8 cellular contexts compared by ENCODE assay signal in genomic region chr17:49361902-49362722, GRCh38. TPM values are rescaled to one million over a fixed set of nuclear protein-coding genes. Genes with fewer than 3 reads are reported as not detected.
A peak's percentile ranks its signal among the peaks of the same experiment; 100 is the strongest.
DNase-seq lines count a peak whose midpoint lies in the region; ATAC-seq and TF ChIP-seq lines count a peak whose summit lies in the region.

ZNF652 (minus strand) TSS chr17:49362250; CDS start chr17:49317725, 44,525 bp downstream.

- ATAC-seq in GM18873 (IDR thresholded peaks at IDR 0.05; ENCODE audit: low FRiP score, unreplicated experiment) = peak; percentile 44
- ATAC-seq in HG03139 (IDR thresholded peaks at IDR 0.05; ENCODE audit: unreplicated experiment) = peak; percentile 49
- ATAC-seq in activated B cell treated with CpG ODN at 0.5 μM for 24 hours (ENCODE audit: low read depth) = peak; percentile 69

- H3K27me3 Mint-ChIP-seq in activated B cell treated with CpG ODN at 0.5 μM for 24 hours = no peaks in the 10 kb centered on the region

- H3K27ac ChIP-seq in caudate nucleus (ENCODE audit: low read depth, low read length) = peak within 1 kb of the TSS; percentile 90

- peak; percentile 92 for DNase-seq in ACHN
- peak; percentile 96 for DNase-seq in NCI-H2227 treated with DMSO at 0.1 percent for 48 hours (lab: John Stamatoyannopoulos, UW)
- peak; percentile 95 for DNase-seq in activated B cell treated with CpG ODN at 0.5 μM for 24 hours
- DNase-seq in caudate nucleus (lab: John Stamatoyannopoulos, UW) = peak in 60 of 61 donors; percentile 14 to 94 (median 83)
- DNase-seq in iris pigment epithelial cell (ENCODE audit: low read depth) = peak; percentile 75
- DNase-seq in stimulated activated CD4-positive, alpha-beta T cell treated with anti-CD3 and anti-CD28 coated beads, Interleukin-12 subunit alpha, Interleukin-12 subunit beta, amount 100 ng/mL, for 24 hours (ENCODE audit: low read depth in 2 of 2) = peak; percentile 77 to 85

- no peaks in the 10 kb centered on the region for H3K9me3 Mint-ChIP-seq in activated B cell treated with CpG ODN at 0.5 μM for 24 hours

- H3K27ac Mint-ChIP-seq in activated B cell treated with CpG ODN at 0.5 μM for 24 hours = peak within 1 kb of the TSS; percentile 96

- peaks cover 9% of the 10 kb centered on the region for H3K36me3 Mint-ChIP-seq in activated B cell treated with CpG ODN at 0.5 μM for 24 hours (ENCODE audit: low read depth)

- CTCF ChIA-PET in activated B cell treated with CpG ODN at 0.5 μM for 24 hours (lab: Charles Lee) = interaction anchor here (1.0 to 5.5 kb wide), 5 partner anchors 28 to 170 kb away, joined by 3 to 31 read pairs (median 4); no protein-coding TSS in a partner anchor

- no peak for TF ChIP-seq CTCF in activated B cell treated with CpG ODN at 0.5 μM for 24 hours (IDR thresholded peaks at IDR 0.05)

- peaks cover 61% of the 10 kb centered on the region for H3K4me1 Mint-ChIP-seq in activated B cell treated with CpG ODN at 0.5 μM for 24 hours

- in situ Hi-C loops in ACHN (cut with HindIII; ENCODE audit: low pct_ligation_motif_present, low pct_unique_long_range_greater_than_20kb, low sequenced_read_pairs) = no loop called here

- H3K4me3 Mint-ChIP-seq in activated B cell treated with CpG ODN at 0.5 μM for 24 hours = peak within 1 kb of the TSS; percentile 96

- intact Hi-C loops in activated B cell treated with CpG ODN at 0.5 μM for 24 hours (cut with micrococcal nuclease) = loop anchor here (1.0 to 5.0 kb wide), 8 partner anchors 20 to 1710 kb away; partner anchors contain the start of gene PHB1

- POLR2A ChIA-PET in activated B cell treated with CpG ODN at 0.5 μM for 24 hours (lab: Charles Lee) = interaction anchor here (0.6 to 8.5 kb wide), 16 partner anchors 9 to 782 kb away, joined by 3 to 109 read pairs (median 4); partner anchors contain the start of genes KAT7, PHB1 and SLC35B1

RNA-seq across cellular contexts. Expression of gene ZNF652, which starts in this region (rescaled TPM):
- 37.1 and 40.6 TPM in 2 replicates for total RNA-seq in activated B cell treated with CpG ODN at 0.5 μM for 24 hours

Comparison
In these comparisons a context has a peak if more than half of its experiments do, and no peak if none do; other contexts are left out.
1. Peak in every context shown above with its lines: DNase-seq, ATAC-seq and H3K27ac ChIP-seq.